ENCODE assay signal across 8 cellular contexts in the genomic region with DNA sequence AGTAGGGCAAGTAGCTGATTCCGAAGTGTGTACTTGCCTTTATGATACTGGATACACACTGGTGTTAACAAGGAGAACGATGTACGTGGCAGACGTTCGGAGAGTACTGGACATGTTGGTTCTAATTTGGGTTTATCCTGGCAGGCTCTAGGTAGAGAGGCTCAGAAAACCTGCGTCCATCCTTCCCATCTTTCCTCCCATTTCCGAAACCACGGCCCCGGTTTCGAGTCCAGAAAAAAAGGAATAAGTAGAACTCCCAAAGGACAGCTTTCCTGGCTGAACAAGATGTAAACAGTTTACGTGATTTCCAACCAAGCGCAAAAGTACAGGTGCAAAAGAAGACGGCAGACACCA. TPM values are rescaled to one million over a fixed set of nuclear protein-coding genes. Genes with fewer than 3 reads are reported as not detected.
DNase-seq lines count a peak whose midpoint lies in the region; ATAC-seq and TF ChIP-seq lines count a peak whose summit lies in the region.

No MANE protein-coding gene starts in this region.

- H3K27ac Mint-ChIP-seq in activated CD4-positive, alpha-beta T cell treated with anti-CD3 and anti-CD28 coated beads, Interleukin-2, amount 10 ng/mL, durations not matched to agents 7 days and 5 days: peak overlapping the region; percentile 90
- peak overlapping the region; percentile 91 for H3K27ac Mint-ChIP-seq in activated T-helper 17 cell treated with anti-CD3 and anti-CD28 coated beads, Interleukin-2, amount 50 U/mL, for 72 hours

- peaks cover 28% of the 10 kb centered on the region for H3K4me1 Mint-ChIP-seq in activated CD4-positive, alpha-beta T cell treated with anti-CD3 and anti-CD28 coated beads, Interleukin-2, amount 10 ng/mL, durations not matched to agents 7 days and 5 days
- peaks cover 3% of the 10 kb centered on the region for H3K4me1 Mint-ChIP-seq in activated T-helper 17 cell treated with anti-CD3 and anti-CD28 coated beads, Interleukin-2, amount 50 U/mL, for 72 hours

- TF ChIP-seq CTCF in stomach (IDR thresholded peaks at IDR 0.05): no peak

- TF ChIP-seq EP300 in stomach (IDR thresholded peaks at IDR 0.05): no peak

- CTCF ChIA-PET in activated CD4-positive, alpha-beta T cell treated with anti-CD3 and anti-CD28 coated beads, Interleukin-2, amount 10 ng/mL, durations not matched to agents 7 days and 5 days (lab: Charles Lee): interaction anchor here (0.7 to 1.4 kb wide), 3 partner anchors 9 to 230 kb away, joined by 3 to 4 read pairs (median 4); no protein-coding TSS in a partner anchor

- H3K9me3 ChIP-seq in iPS-15b (ENCODE audit: control insufficient read depth, insufficient read depth, low read length): no peaks in the 10 kb centered on the region
- H3K9me3 ChIP-seq in stomach: no peaks in the 10 kb centered on the region

- intact Hi-C loops in stomach (cut with DNase I; ENCODE audit: low total_unique reads): no loop called here

- POLR2A ChIA-PET in activated CD4-positive, alpha-beta T cell treated with anti-CD3 and anti-CD28 coated beads, Interleukin-2, amount 10 ng/mL, durations not matched to agents 7 days and 5 days (lab: Charles Lee): no interaction called here

- H3K9ac ChIP-seq in iPS-15b (ENCODE audit: low read depth, low read length): peak overlapping the region; percentile 79

- H3K27me3 ChIP-seq in iPS-15b (ENCODE audit: control insufficient read depth, insufficient read depth, low read length): no peaks in the 10 kb centered on the region
- H3K27me3 ChIP-seq in stomach: no peaks in the 10 kb centered on the region

- H3K4me3 ChIP-seq in iPS-15b (ENCODE audit: low read depth, low read length) (peak overlapping the region; percentile 98), stomach (peak overlapping the region; percentile 75 to 97 (median 88))

- peaks cover 12% of the 10 kb centered on the region for H3K4me1 ChIP-seq in iPS-15b (ENCODE audit: control insufficient read depth, insufficient read depth, low read length)
- H3K4me1 ChIP-seq in stomach: peaks cover 9 to 36% (median 22%) of the 10 kb centered on the region in 4 donors

- no peak for TF ChIP-seq POLR2A in stomach (IDR thresholded peaks at IDR 0.05)

- peak; percentile 7 for DNase-seq in activated CD4-positive, alpha-beta T cell treated with anti-CD3 and anti-CD28 coated beads, Interleukin-2, amount 10 ng/mL, durations not matched to agents 7 days and 5 days
- DNase-seq in activated CD4-positive, alpha-beta T cell treated with anti-CD3 and anti-CD28 coated beads for 4 hours: no peak
- DNase-seq in stomach: no peak
- no peak for DNase-seq in ureter (ENCODE audit: low spot score)
- DNase-seq in OCI-M2 (lab: John Stamatoyannopoulos, UW; ENCODE audit: unreplicated experiment): no peak

- no peaks in the 10 kb centered on the region for H3K27me3 Mint-ChIP-seq in activated CD4-positive, alpha-beta T cell treated with anti-CD3 and anti-CD28 coated beads, Interleukin-2, amount 10 ng/mL, durations not matched to agents 7 days and 5 days
- H3K27me3 Mint-ChIP-seq in activated T-helper 17 cell treated with anti-CD3 and anti-CD28 coated beads, Interleukin-2, amount 50 U/mL, for 72 hours: no peaks in the 10 kb centered on the region

- WGBS in stomach, 5 donors: 0 to 2% (median 1%) methylated on average over 13 of the region's 13 CpGs

- peaks cover 3% of the 10 kb centered on the region for H3K36me3 Mint-ChIP-seq in activated CD4-positive, alpha-beta T cell treated with anti-CD3 and anti-CD28 coated beads, Interleukin-2, amount 10 ng/mL, durations not matched to agents 7 days and 5 days (ENCODE audit: low read depth)
- H3K36me3 Mint-ChIP-seq in activated T-helper 17 cell treated with anti-CD3 and anti-CD28 coated beads, Interleukin-2, amount 50 U/mL, for 72 hours (ENCODE audit: low read depth): peaks cover 24% of the 10 kb centered on the region

- H3K9me3 Mint-ChIP-seq in activated CD4-positive, alpha-beta T cell treated with anti-CD3 and anti-CD28 coated beads, Interleukin-2, amount 10 ng/mL, durations not matched to agents 7 days and 5 days: no peaks in the 10 kb centered on the region
- H3K9me3 Mint-ChIP-seq in activated T-helper 17 cell treated with anti-CD3 and anti-CD28 coated beads, Interleukin-2, amount 50 U/mL, for 72 hours: no peaks in the 10 kb centered on the region

- ATAC-seq in HG03095 (IDR thresholded peaks at IDR 0.05; ENCODE audit: unreplicated experiment): peak; percentile 15
- ATAC-seq in activated T-helper 17 cell treated with anti-CD3 and anti-CD28 coated beads, Interleukin-2, amount 50 U/mL, for 72 hours (replicated peaks): peak; percentile 20

- H3K36me3 ChIP-seq in iPS-15b (ENCODE audit: control insufficient read depth, insufficient read depth, low read length) (no peaks in the 10 kb centered on the region), stomach (no peaks in the 10 kb centered on the region)

- H3K27ac ChIP-seq in stomach: peak overlapping the region; percentile 89 to 92 (median 91)

- H3K4me3 Mint-ChIP-seq in activated CD4-positive, alpha-beta T cell treated with anti-CD3 and anti-CD28 coated beads, Interleukin-2, amount 10 ng/mL, durations not matched to agents 7 days and 5 days: peak overlapping the region; percentile 90
- H3K4me3 Mint-ChIP-seq in activated T-helper 17 cell treated with anti-CD3 and anti-CD28 coated beads, Interleukin-2, amount 50 U/mL, for 72 hours: peak overlapping the region; percentile 93

RNA-seq across cellular contexts. Expression of gene SLC30A9, which starts 0.3 kb away (rescaled TPM):
- 10 to 100 TPM; 31.3 to 34.1 TPM for total RNA-seq in activated CD4-positive, alpha-beta T cell treated with anti-CD3 and anti-CD28 coated beads, Interleukin-2, amount 10 ng/mL, durations not matched to agents 7 days and 5 days
- 10 to 100 TPM; 45.6 to 45.7 TPM for total RNA-seq in activated T-helper 17 cell treated with anti-CD3 and anti-CD28 coated beads, Interleukin-2, amount 50 U/mL, for 72 hours
- total RNA-seq in stomach: 10 to 100 TPM in 4 of 5 donors, 1 to 10 TPM in 1; 7.0 to 97.5 (median 70.0) TPM
- polyA plus RNA-seq in stomach: 10 to 100 TPM; 10.2 to 24.9 (median 21.2) TPM
- total RNA-seq in ureter: 61.3 TPM

RNA-seq across cellular contexts. Expression of gene DCAF4L1, which starts 8.4 kb away (rescaled TPM):
- total RNA-seq in activated CD4-positive, alpha-beta T cell treated with anti-CD3 and anti-CD28 coated beads, Interleukin-2, amount 10 ng/mL, durations not matched to agents 7 days and 5 days: under 1 TPM; 0.07 to 0.19 TPM
- under 1 TPM; 0.32 to 0.73 TPM for total RNA-seq in activated T-helper 17 cell treated with anti-CD3 and anti-CD28 coated beads, Interleukin-2, amount 50 U/mL, for 72 hours
- total RNA-seq in stomach (not detected), ureter (0.36 TPM)
- under 1 TPM in 1 of 3 donors, not detected in 2; 0.05 TPM for polyA plus RNA-seq in stomach

RNA-seq across cellular contexts. Expression of gene TMEM33, which starts 54.8 kb away (rescaled TPM):
- 10 to 100 TPM; 54.4 to 65.6 TPM for total RNA-seq in activated CD4-positive, alpha-beta T cell treated with anti-CD3 and anti-CD28 coated beads, Interleukin-2, amount 10 ng/mL, durations not matched to agents 7 days and 5 days
- 10 to 100 TPM; 25.6 to 68.8 TPM for total RNA-seq in activated T-helper 17 cell treated with anti-CD3 and anti-CD28 coated beads, Interleukin-2, amount 50 U/mL, for 72 hours
- total RNA-seq in stomach: 100 to 1,000 TPM in 1 of 5 donors, 10 to 100 TPM in 4; 15.8 to 130 (median 53.2) TPM
- 1 to 10 TPM; 2.4 to 9.1 (median 8.3) TPM for polyA plus RNA-seq in stomach
- total RNA-seq in ureter: 69.5 TPM
